Comparison of ENCODE assay signal across 1 cellular context in genomic region chr18:6566338-6566911, GRCh38.
TF ChIP-seq lines count a peak whose summit lies in the region.

No MANE protein-coding gene starts in this region.

TF ChIP-seq in GM23338, 12 proteins besides CTCF, POLR2A, EP300 and RAD21 (continued from another document):
- no peak for TF ChIP-seq ZNF462 (CRISPR knock-in tag; IDR thresholded peaks at IDR 0.05)
